1 cellular context compared by ENCODE assay signal in genomic region chr9:132769895-132770774, GRCh38.
TF ChIP-seq lines count a peak whose summit lies in the region.

No MANE protein-coding gene starts in this region.

TF ChIP-seq in HepG2, 621 proteins besides CTCF, POLR2A, EP300 and RAD21 (continued from another document and continues in another):
- TF ChIP-seq ZNF407 (CRISPR knock-in tag; IDR thresholded peaks at IDR 0.05; ENCODE audit: not compliant biosample characterization) (no peak), DBP (CRISPR knock-in tag; IDR thresholded peaks at IDR 0.05; ENCODE audit: not compliant biosample characterization) (no peak), ZNF383 (CRISPR knock-in tag; IDR thresholded peaks at IDR 0.05; ENCODE audit: borderline replicate concordance) (no peak), PITX1 (CRISPR knock-in tag; IDR thresholded peaks at IDR 0.05) (no peak), ZNF253 (CRISPR knock-in tag; IDR thresholded peaks at IDR 0.05; ENCODE audit: borderline replicate concordance) (no peak), ZFP82 (CRISPR knock-in tag; IDR thresholded peaks at IDR 0.05; ENCODE audit: borderline replicate concordance) (no peak), ZNF816 (CRISPR knock-in tag; IDR thresholded peaks at IDR 0.05; ENCODE audit: borderline replicate concordance) (no peak), ZNF891 (CRISPR knock-in tag; IDR thresholded peaks at IDR 0.05) (no peak), ZNF629 (CRISPR knock-in tag; conservative IDR thresholded peaks at IDR 0.05) (no peak), ZBTB25 (CRISPR knock-in tag; IDR thresholded peaks at IDR 0.05) (no peak), MEIS1 (CRISPR knock-in tag; IDR thresholded peaks at IDR 0.05; ENCODE audit: borderline replicate concordance) (no peak), ZNF34 (CRISPR knock-in tag; IDR thresholded peaks at IDR 0.05; ENCODE audit: borderline replicate concordance) (no peak), RBM39 (IDR thresholded peaks at IDR 0.05; ENCODE audit: low read depth, low read length, poor library complexity, severe bottlenecking) (no peak), ZNF563 (CRISPR knock-in tag; IDR thresholded peaks at IDR 0.05) (no peak), ZNF710 (CRISPR knock-in tag; IDR thresholded peaks at IDR 0.05; ENCODE audit: borderline replicate concordance) (no peak), SOX5 (CRISPR knock-in tag; IDR thresholded peaks at IDR 0.05; ENCODE audit: borderline replicate concordance) (0 out of 2 replicates have a peak, but pooled peaks have one; percentile 4), ATF1 (CRISPR knock-in tag; IDR thresholded peaks at IDR 0.05) (no peak), MED13 (CRISPR knock-in tag; IDR thresholded peaks at IDR 0.05) (no peak), POLR2AphosphoS2 (IDR thresholded peaks at IDR 0.05; ENCODE audit: low read depth, low read length) (no peak), TBP (CRISPR knock-in tag; IDR thresholded peaks at IDR 0.05) (no peak), ZNF276 (CRISPR knock-in tag; IDR thresholded peaks at IDR 0.05; ENCODE audit: low read depth) (no peak), AKAP8 (CRISPR knock-in tag; IDR thresholded peaks at IDR 0.05) (no peak), ZNF326 (CRISPR knock-in tag; IDR thresholded peaks at IDR 0.05; ENCODE audit: borderline replicate concordance) (no peak), YY1 (IDR thresholded peaks at IDR 0.05; ENCODE audit: insufficient read depth, insufficient replicate concordance, low read depth, low read length) (peak; percentile 43), HNRNPLL (IDR thresholded peaks at IDR 0.05; ENCODE audit: low read depth, low read length, poor library complexity, severe bottlenecking) (peak; percentile 18), GABPB1 (CRISPR knock-in tag; IDR thresholded peaks at IDR 0.05) (peak; percentile 79; the same call in 1 of the 2 replicates), EEA1 (CRISPR knock-in tag; IDR thresholded peaks at IDR 0.05; ENCODE audit: borderline replicate concordance) (no peak), ZNF766 (CRISPR knock-in tag; IDR thresholded peaks at IDR 0.05; ENCODE audit: borderline replicate concordance) (no peak), ZNF224 (CRISPR knock-in tag; IDR thresholded peaks at IDR 0.05) (peak; percentile 35; the same call in 1 of the 2 replicates), BCL6 (CRISPR knock-in tag; IDR thresholded peaks at IDR 0.05) (no peak), TRIM24 (CRISPR knock-in tag; IDR thresholded peaks at IDR 0.05) (no peak), ELF1 (CRISPR knock-in tag; IDR thresholded peaks at IDR 0.05) (0 out of 2 replicates have a peak, but pooled peaks have one; percentile 22), ZNF768 (CRISPR knock-in tag; IDR thresholded peaks at IDR 0.05) (peak; percentile 19), CREM (IDR thresholded peaks at IDR 0.05) (no peak), CREM (CRISPR knock-in tag; IDR thresholded peaks at IDR 0.05) (no peak), ZNF569 (CRISPR knock-in tag; IDR thresholded peaks at IDR 0.05; ENCODE audit: borderline replicate concordance) (no peak), TCF7 (IDR thresholded peaks at IDR 0.05; ENCODE audit: low read depth) (no peak), HOMEZ (CRISPR knock-in tag; IDR thresholded peaks at IDR 0.05; ENCODE audit: low read depth) (no peak), TEAD3 (CRISPR knock-in tag; optimal IDR thresholded peaks at IDR 0.05; ENCODE audit: borderline replicate concordance) (no peak), MYPOP (CRISPR knock-in tag; IDR thresholded peaks at IDR 0.05) (no peak), KAT8 (CRISPR knock-in tag; IDR thresholded peaks at IDR 0.05) (peak; percentile 82), ZNF574 (CRISPR knock-in tag; IDR thresholded peaks at IDR 0.05) (no peak; the same call in 1 of the 2 replicates), MAFK (conservative IDR thresholded peaks at IDR 0.05 in 1 of 2, IDR thresholded peaks at IDR 0.05 in 1 of 2; ENCODE audit: low read length in 2 of 2) (no peak), DRAP1 (CRISPR knock-in tag; IDR thresholded peaks at IDR 0.05) (no peak), MLLT10 (CRISPR knock-in tag; IDR thresholded peaks at IDR 0.05) (no peak), ZNF264 (CRISPR knock-in tag; IDR thresholded peaks at IDR 0.05) (no peak), RBFOX2 (IDR thresholded peaks at IDR 0.05; ENCODE audit: low read depth, low read length) (peak; percentile 71)
